ENCODE assay signal across 19 cellular contexts in genomic region chrX:2508648-2509335, GRCh38. TPM values are rescaled to one million over a fixed set of nuclear protein-coding genes. Genes with fewer than 3 reads are reported as not detected.
DNase-seq lines count a peak whose midpoint lies in the region; ATAC-seq and TF ChIP-seq lines count a peak whose summit lies in the region.
"Had no signal": no experiment of that assay in that cellular context is flagged by ENCODE, and none has a peak within 500 bp of the region (broad histone marks: within the 10 kb centered on the region; RNA-seq: fewer than 3 reads in every experiment).

No MANE protein-coding gene starts in this region.

- peak; percentile 47; the same call in 1 of the 3 replicates for ATAC-seq in DND-41 (ENCODE audit: insufficient read depth, low read depth)
- ATAC-seq in HG03521 (IDR thresholded peaks at IDR 0.05; ENCODE audit: unreplicated experiment): no peak
- ATAC-seq in activated T-helper 17 cell treated with anti-CD3 and anti-CD28 coated beads, Interleukin-2, amount 50 U/mL, for 72 hours (replicated peaks): no peak
- ATAC-seq: HCT116 had no signal

- no peak overlapping the region for H3K14ac ChIP-seq in trophoblast cell (ENCODE audit: low read length)

- H3K36me3 Mint-ChIP-seq in activated T-helper 17 cell treated with anti-CD3 and anti-CD28 coated beads, Interleukin-2, amount 50 U/mL, for 72 hours (ENCODE audit: low read depth): no peaks in the 10 kb centered on the region
- H3K36me3 Mint-ChIP-seq in mesothelial cell of epicardium: no peaks in the 10 kb centered on the region

- H2BK5ac ChIP-seq in trophoblast cell (ENCODE audit: low read depth, low read length, poor library complexity): no peak overlapping the region

- H3K4me3 ChIP-seq in BLaER1: no peak overlapping the region
- no peak overlapping the region for H3K4me3 ChIP-seq in DND-41 (ENCODE audit: low read depth in 1 of 2, low read length in 2 of 2)
- H3K4me3 ChIP-seq in trophoblast cell (ENCODE audit: low read depth, low read length): no peak overlapping the region
- H3K4me3 ChIP-seq: GM23248, PC-9, SJCRH30 had no signal

- H3K36me3 ChIP-seq in BLaER1 (no peaks in the 10 kb centered on the region), DND-41 (ENCODE audit: insufficient read depth, low read length) (no peaks in the 10 kb centered on the region), trophoblast cell (ENCODE audit: control insufficient read depth in 1 of 2, insufficient read depth in 2 of 2, low read length in 2 of 2) (no peaks in the 10 kb centered on the region)
- H3K36me3 ChIP-seq: SJCRH30 had no signal

- H3K27me3 ChIP-seq in BLaER1 (no peaks in the 10 kb centered on the region), DND-41 (ENCODE audit: insufficient read depth, low read length, poor library complexity) (no peaks in the 10 kb centered on the region), trophoblast cell (ENCODE audit: insufficient read depth, low read length) (no peaks in the 10 kb centered on the region)
- H3K27me3 ChIP-seq: SJCRH30 had no signal

- H2AFZ ChIP-seq in DND-41 (ENCODE audit: low read depth, low read length) (no peak overlapping the region), trophoblast cell (ENCODE audit: insufficient read depth, low read length, poor library complexity) (no peak overlapping the region)
- H2AFZ ChIP-seq: GM23248, PC-9 had no signal

- no peak overlapping the region for H4K8ac ChIP-seq in trophoblast cell (ENCODE audit: low read depth, low read length)

- H3K27ac ChIP-seq in BLaER1 (no peak overlapping the region), DND-41 (ENCODE audit: low read length) (no peak overlapping the region), trophoblast cell (ENCODE audit: low read depth, low read length) (no peak overlapping the region)
- H3K27ac ChIP-seq: C4-2B, GM23248, KMS-11, PC-9, SJCRH30 had no signal

- H3K79me2 ChIP-seq in DND-41 (ENCODE audit: insufficient read depth, low read length) (no peaks in the 10 kb centered on the region), trophoblast cell (ENCODE audit: control insufficient read depth, insufficient read depth, low read length, poor library complexity) (no peaks in the 10 kb centered on the region)

- DNase-seq in DND-41 (no peak), RPMI8226 (peak; percentile 1), trophoblast cell (peak; percentile 63 to 80), islet precursor cell (no peak), mesothelial cell of epicardium (ENCODE audit: low spot score in 2 of 2, unreplicated experiment in 2 of 2) (no peak)
- DNase-seq: GF-D8, GM23248, NCI-H1417, NCI-H187 treated with DMSO at 0.1 percent for 48 hours, NCI-H226, NCI-H524 treated with DMSO at 0.1 percent for 48 hours, PC-9, SJCRH30 had no signal

- WGBS in trophoblast cell (ENCODE audit: extremely low coverage, insufficient coverage, insufficient read length): no CpG with 5 or more reads among the region's 9 CpGs

- H3K18ac ChIP-seq in trophoblast cell (ENCODE audit: low read length): no peak overlapping the region

- H2AK5ac ChIP-seq in trophoblast cell (ENCODE audit: low read length): no peak overlapping the region

- no peak overlapping the region for H3K4me3 Mint-ChIP-seq in activated T-helper 17 cell treated with anti-CD3 and anti-CD28 coated beads, Interleukin-2, amount 50 U/mL, for 72 hours
- H3K4me3 Mint-ChIP-seq in mesothelial cell of epicardium: no peak overlapping the region

- H3K27ac Mint-ChIP-seq in activated T-helper 17 cell treated with anti-CD3 and anti-CD28 coated beads, Interleukin-2, amount 50 U/mL, for 72 hours: no peak overlapping the region
- no peak overlapping the region for H3K27ac Mint-ChIP-seq in mesothelial cell of epicardium

- no peaks in the 10 kb centered on the region for H4K20me1 ChIP-seq in BLaER1
- H4K20me1 ChIP-seq in DND-41 (ENCODE audit: insufficient read depth, low read length): no peaks in the 10 kb centered on the region

- no peaks in the 10 kb centered on the region for H3K4me1 Mint-ChIP-seq in activated T-helper 17 cell treated with anti-CD3 and anti-CD28 coated beads, Interleukin-2, amount 50 U/mL, for 72 hours
- peaks cover 9% of the 10 kb centered on the region for H3K4me1 Mint-ChIP-seq in mesothelial cell of epicardium

- H3K27me3 Mint-ChIP-seq in activated T-helper 17 cell treated with anti-CD3 and anti-CD28 coated beads, Interleukin-2, amount 50 U/mL, for 72 hours: no peaks in the 10 kb centered on the region
- H3K27me3 Mint-ChIP-seq in mesothelial cell of epicardium (ENCODE audit: low read depth): no peaks in the 10 kb centered on the region

- H3K9me3 ChIP-seq in BLaER1: 0 out of 2 replicates have a peak, but pooled peaks cover 6% of the 10 kb centered on the region
- no peaks in the 10 kb centered on the region for H3K9me3 ChIP-seq in DND-41 (ENCODE audit: insufficient read depth, low read length, severe bottlenecking)
- H3K9me3 ChIP-seq in trophoblast cell (ENCODE audit: insufficient read depth, low read depth, low read length): no peaks in the 10 kb centered on the region
- H3K9me3 ChIP-seq: SJCRH30 had no signal

- no peaks in the 10 kb centered on the region for H3K79me1 ChIP-seq in trophoblast cell (ENCODE audit: low read length)

- H3K4me1 ChIP-seq in BLaER1 (peaks cover 18% of the 10 kb centered on the region), DND-41 (ENCODE audit: insufficient read depth, low read length) (no peaks in the 10 kb centered on the region), trophoblast cell (ENCODE audit: control insufficient read depth in 1 of 2, insufficient read depth in 2 of 2, low read length in 2 of 2) (peaks cover 3 to 5% of the 10 kb centered on the region in 2 experiments)
- H3K4me1 ChIP-seq: SJCRH30 had no signal

- H3K4ac ChIP-seq in trophoblast cell (ENCODE audit: low read depth, low read length): no peak overlapping the region

- no peaks in the 10 kb centered on the region for H3K9me3 Mint-ChIP-seq in activated T-helper 17 cell treated with anti-CD3 and anti-CD28 coated beads, Interleukin-2, amount 50 U/mL, for 72 hours
- no peaks in the 10 kb centered on the region for H3K9me3 Mint-ChIP-seq in mesothelial cell of epicardium

- H4K12ac ChIP-seq in trophoblast cell (ENCODE audit: low read depth, low read length): no peak overlapping the region

- no peak overlapping the region for H2BK120ac ChIP-seq in trophoblast cell (ENCODE audit: insufficient read depth, low read length, poor library complexity)

- H2BK12ac ChIP-seq in trophoblast cell (ENCODE audit: low read length): no peak overlapping the region

- TF ChIP-seq CTCF in DND-41 (IDR thresholded peaks at IDR 0.05; ENCODE audit: borderline replicate concordance, extremely low read depth, low read length, poor library complexity, severe bottlenecking) (no peak), mesothelial cell of epicardium (IDR thresholded peaks at IDR 0.05; ENCODE audit: unreplicated experiment) (no peak)

- H3K4me2 ChIP-seq in BLaER1: 0 out of 2 replicates have a peak overlapping the region, but pooled peaks have one; percentile 2
- H3K4me2 ChIP-seq in DND-41 (ENCODE audit: insufficient read depth, low read length): no peak overlapping the region
- no peak overlapping the region for H3K4me2 ChIP-seq in trophoblast cell (ENCODE audit: low read length)
- H3K4me2 ChIP-seq: KMS-11, PC-9 had no signal

- H3K23ac ChIP-seq in trophoblast cell (ENCODE audit: low read length): no peak overlapping the region

- H3K9ac ChIP-seq in BLaER1 (no peak overlapping the region), DND-41 (ENCODE audit: low read depth, low read length) (no peak overlapping the region), trophoblast cell (ENCODE audit: low read length) (no peak overlapping the region)
- H3K9ac ChIP-seq: GM23248, KMS-11 had no signal

- no peak overlapping the region for H4K91ac ChIP-seq in trophoblast cell (ENCODE audit: low read depth, low read length)

RNA-seq across cellular contexts. Expression of gene DHRSX, which starts 8.0 kb away (rescaled TPM):
- polyA plus RNA-seq in trophoblast cell (2013): 17.6 and 17.7 TPM in 2 replicates
- 10 to 100 TPM; 19.6 to 21.6 TPM for total RNA-seq in activated T-helper 17 cell treated with anti-CD3 and anti-CD28 coated beads, Interleukin-2, amount 50 U/mL, for 72 hours
- total RNA-seq in mesothelial cell of epicardium: 43.5 to 46.0 TPM (median 44.3 TPM) in 3 replicates

RNA-seq across cellular contexts. Expression of gene ZBED1, which starts 8.0 kb away (rescaled TPM):
- polyA plus RNA-seq in trophoblast cell (2013): 15.4 and 16.5 TPM in 2 replicates
- 10 to 100 TPM; 27.4 to 37.6 TPM for total RNA-seq in activated T-helper 17 cell treated with anti-CD3 and anti-CD28 coated beads, Interleukin-2, amount 50 U/mL, for 72 hours
- total RNA-seq in mesothelial cell of epicardium: 42.5 to 46.3 TPM (median 46.1 TPM) in 3 replicates

Comparison
In these comparisons a context has a peak if more than half of its experiments do, and no peak if none do; other contexts are left out.
1. DNase-seq: peak in RPMI8226 (single experiment) and trophoblast cell (2 of 2); none in DND-41 (single experiment), islet precursor cell (single experiment) and mesothelial cell of epicardium (0 of 2).